ENCODE assay signal across 14 cellular contexts in the genomic region with DNA sequence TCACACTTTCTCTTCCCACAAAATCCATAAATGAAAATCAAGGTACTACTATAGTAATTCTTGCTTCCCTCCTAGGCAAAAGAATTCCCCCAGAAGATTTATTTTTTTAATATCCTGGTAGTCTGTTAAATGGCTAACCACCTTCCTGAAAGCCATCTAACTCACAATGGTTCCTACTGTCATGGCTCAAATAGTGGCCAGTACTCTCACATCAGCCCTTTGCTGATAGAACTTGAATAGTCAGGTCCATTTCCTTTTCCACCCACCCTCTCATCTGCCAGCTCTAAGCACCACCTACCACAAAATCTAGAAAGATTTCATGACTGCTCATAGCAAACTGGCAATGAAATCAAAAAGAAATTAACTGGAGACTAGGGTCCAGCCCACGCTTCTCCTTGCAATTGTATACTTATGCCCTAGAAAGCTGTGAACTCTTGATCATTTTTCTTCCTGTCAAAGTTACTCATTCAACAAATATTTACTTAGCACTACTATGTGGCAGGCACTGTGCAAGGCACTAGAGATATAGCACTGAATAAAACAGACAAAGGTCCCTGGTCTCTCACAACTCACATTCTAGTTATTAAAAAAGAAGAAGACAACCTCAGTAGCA.
DNase-seq lines count a peak whose midpoint lies in the region; ATAC-seq and TF ChIP-seq lines count a peak whose summit lies in the region.
"Had no signal": no experiment of that assay in that cellular context is flagged by ENCODE, and none has a peak within 500 bp of the region (broad histone marks: within the 10 kb centered on the region; RNA-seq: fewer than 3 reads in every experiment).

No MANE protein-coding gene starts in this region.

- intact Hi-C loops in colonic mucosa (cut with DNase I) = no loop called here

- no peak for TF ChIP-seq CTCF in colonic mucosa (IDR thresholded peaks at IDR 0.05)
- no peak for TF ChIP-seq CTCF in omental fat pad (IDR thresholded peaks at IDR 0.05)

- H3K9ac ChIP-seq in colonic mucosa (ENCODE audit: low read depth in 2 of 2, low read length in 2 of 2) = no peak overlapping the region

- H3K4me1 ChIP-seq in colonic mucosa = no peaks in the 10 kb centered on the region

- ATAC-seq in omental fat pad (ENCODE audit: low FRiP score) = peak; percentile 91
- ATAC-seq in GM21515 (IDR thresholded peaks at IDR 0.05; ENCODE audit: unreplicated experiment) = no peak

- no peak overlapping the region for H3K4me3 ChIP-seq in colonic mucosa

- H3K36me3 ChIP-seq in colonic mucosa = no peaks in the 10 kb centered on the region

- no peaks in the 10 kb centered on the region for H3K9me3 ChIP-seq in colonic mucosa

- peak; percentile 42 for DNase-seq in DMS53 (lab: John Stamatoyannopoulos, UW)
- DNase-seq in NCI-H460 (ENCODE audit: extremely low read depth, low read depth) = peak; percentile 20
- DNase-seq in colonic mucosa = no peak
- DNase-seq in omental fat pad (ENCODE audit: low spot score) = no peak
- DNase-seq in KG1 (lab: John Stamatoyannopoulos, UW) = no peak
- no peak for DNase-seq in GOT3 (lab: John Stamatoyannopoulos, UW)
- DNase-seq in NCI-H1105 (lab: John Stamatoyannopoulos, UW) = no peak
- DNase-seq: NCI-H526; posterior cingulate gyrus; SHP77; stimulated activated naive CD4-positive, alpha-beta T cell had no signal

- H3K27me3 ChIP-seq in colonic mucosa = no peaks in the 10 kb centered on the region

- H3K27ac ChIP-seq in colonic mucosa = peak overlapping the region; percentile 46
- H3K27ac ChIP-seq: C4-2B, HL-60 had no signal

Comparison
In these comparisons a context has a peak if more than half of its experiments do, and no peak if none do; other contexts are left out.
1. DNase-seq: peak in DMS53 (single experiment) and NCI-H460 (single experiment); none in colonic mucosa (single experiment), omental fat pad (single experiment), KG1 (single experiment), GOT3 (single experiment) and NCI-H1105 (single experiment).